Comparison of ENCODE assay signal across 8 cellular contexts in the genomic region with DNA sequence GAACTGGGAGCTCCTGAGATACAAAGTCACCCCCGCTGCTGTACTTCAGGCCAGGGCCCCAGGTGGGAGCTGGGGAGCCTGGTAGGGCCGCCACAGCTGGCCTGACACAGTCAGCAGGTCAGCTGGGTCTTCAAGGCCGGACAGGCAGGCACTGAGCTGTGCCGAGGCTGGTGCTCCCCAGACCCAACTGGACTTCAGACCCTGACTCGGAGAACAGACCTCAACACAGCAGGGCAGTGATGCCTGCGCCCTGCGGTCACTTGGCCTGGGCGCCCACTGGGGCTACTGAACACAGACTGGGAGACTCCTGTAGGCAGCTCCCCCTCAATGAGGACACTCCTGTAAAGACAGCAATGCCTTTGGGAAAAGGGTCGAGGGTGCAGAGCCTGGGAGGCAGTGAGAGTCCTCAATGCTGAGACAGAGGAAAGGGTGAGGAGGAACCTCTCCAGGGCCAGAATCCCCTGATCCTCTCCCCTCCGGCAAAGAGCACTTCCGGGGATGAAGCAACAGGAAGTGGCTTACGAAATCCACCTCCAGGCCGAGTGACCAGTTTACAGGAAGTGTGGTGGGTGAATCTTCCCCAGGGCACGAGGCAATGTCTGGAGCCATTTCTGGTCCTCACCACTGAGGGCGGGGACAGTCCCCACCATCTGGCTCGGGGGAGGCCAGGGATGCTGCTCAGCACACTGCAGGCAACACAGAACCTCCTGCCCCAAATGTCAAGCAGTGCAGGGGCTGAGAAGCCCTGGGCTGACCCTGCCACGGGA. TPM values are rescaled to one million over a fixed set of nuclear protein-coding genes. Genes with fewer than 3 reads are reported as not detected.
A peak's percentile ranks its signal among the peaks of the same experiment; 100 is the strongest.
DNase-seq lines count a peak whose midpoint lies in the region; ATAC-seq and TF ChIP-seq lines count a peak whose summit lies in the region.

No MANE protein-coding gene starts in this region.

- H3K4me1 ChIP-seq in left lung = peaks cover 34 to 99% of the 10 kb centered on the region in 2 donors

- TF ChIP-seq CTCF in HL-60 (IDR thresholded peaks at IDR 0.05; ENCODE audit: insufficient read depth, low read length) (no peak), cardiac fibroblast (IDR thresholded peaks at IDR 0.05; ENCODE audit: low read depth, low read length) (no peak), left lung (IDR thresholded peaks at IDR 0.05) (no peak)

- intact Hi-C loops in left lung (cut with DNase I) = no loop called here

- H3K9me3 ChIP-seq in left lung = no peaks in the 10 kb centered on the region

- DNase-seq in A172 (ENCODE audit: low spot score) (peak; percentile 93), HL-60 (ENCODE audit: low read depth in 1 of 2, low spot score in 1 of 2) (peak; percentile 96 to 97), T-helper 9 cell (peak; percentile 58), cardiac fibroblast (ENCODE audit: low read depth in 2 of 2) (peak; percentile 90 to 91), left lung (peak; percentile 90 to 92)
- DNase-seq in stimulated activated CD8-positive, alpha-beta memory T cell treated with anti-CD3 and anti-CD28 coated beads, Interleukin-15, amount 100 ng/mL, for 4 hours (ENCODE audit: low read depth in 2 of 2) = peak; percentile 32 to 45

- H3K27me3 ChIP-seq in HL-60 (ENCODE audit: insufficient read depth, poor library complexity, severe bottlenecking) (no peaks in the 10 kb centered on the region), left lung (no peaks in the 10 kb centered on the region)

- no peaks in the 10 kb centered on the region for H3K36me3 ChIP-seq in left lung

- ATAC-seq in GM18868 (IDR thresholded peaks at IDR 0.05; ENCODE audit: unreplicated experiment) (peak; percentile 59), left lung (peak; percentile 74), HG02840 (IDR thresholded peaks at IDR 0.05; ENCODE audit: low FRiP score, unreplicated experiment) (no peak)

- H3K4me3 ChIP-seq in HL-60 (replicated peaks; ENCODE audit: insufficient read depth, low read length) (no peak overlapping the region), cardiac fibroblast (replicated peaks in 1 of 2; ENCODE audit: low read depth in 2 of 2, low read length in 2 of 2) (no peak overlapping the region), left lung (no peak overlapping the region)

- H3K27ac ChIP-seq in HL-60 (replicated peaks) (peak overlapping the region; percentile 66), left lung (peak overlapping the region; percentile 83 to 95)

RNA-seq across cellular contexts. Expression of a gene that starts 40.8 kb away (rescaled TPM):
- total RNA-seq in A172 (2014; rRNA removed; shearing (Covaris generic)) = 0.72 and 0.98 TPM in 2 replicates
- 10 to 100 TPM; 22.8 to 43.9 TPM for total RNA-seq in left lung

RNA-seq across cellular contexts. Expression of a gene that starts 43.1 kb away (rescaled TPM):
- 9.0 and 10.3 TPM in 2 replicates for total RNA-seq in A172 (2014; rRNA removed; shearing (Covaris generic))
- total RNA-seq in left lung = 10 to 100 TPM; 13.3 to 22.9 TPM

RNA-seq across cellular contexts. Expression of a gene that starts 59.5 kb away (rescaled TPM):
- 88.7 and 127 TPM in 2 replicates for total RNA-seq in A172 (2014; rRNA removed; shearing (Covaris generic))
- 10 to 100 TPM; 49.8 to 79.9 TPM for total RNA-seq in left lung

Comparison
In these comparisons a context has a peak if more than half of its experiments do, and no peak if none do; other contexts are left out.
1. DNase-seq: peak in every context shown above with its lines; median percentile 96 in HL-60; 93 in A172; 91 in left lung; 90 in cardiac fibroblast; 58 in T-helper 9 cell; 38 in stimulated activated CD8-positive, alpha-beta memory T cell treated with anti-CD3 and anti-CD28 coated beads, Interleukin-15, amount 100 ng/mL, for 4 hours.
2. RNA of a gene that starts 40.8 kb away (total RNA-seq): 22.8 to 43.9 TPM in left lung; 0.72 to 0.98 TPM in A172; every median in the first group is over 10 times any median in the second.